In genomic region chr20:46354207-46354555, GRCh38 we compare ENCODE assay signal across 22 cellular contexts. TPM values are rescaled to one million over a fixed set of nuclear protein-coding genes. Genes with fewer than 3 reads are reported as not detected.
A peak's percentile ranks its signal among the peaks of the same experiment; 100 is the strongest.
DNase-seq lines count a peak whose midpoint lies in the region; ATAC-seq, FAIRE-seq and TF ChIP-seq lines count a peak whose summit lies in the region.
"Had no signal": no experiment of that assay in that cellular context is flagged by ENCODE, and none has a peak within 500 bp of the region (broad histone marks: within the 10 kb centered on the region; RNA-seq: fewer than 3 reads in every experiment).

No MANE protein-coding gene starts in this region.

- H3K27me3 Mint-ChIP-seq in MCF 10A (ENCODE audit: insufficient read depth, unreplicated experiment) = no peaks in the 10 kb centered on the region
- H3K27me3 Mint-ChIP-seq: CD4-positive, alpha-beta T cell had no signal

- no peak for ATAC-seq in GM18520 (IDR thresholded peaks at IDR 0.05; ENCODE audit: unreplicated experiment)
- ATAC-seq: K562 had no signal

- H3K4me1 ChIP-seq in mammary epithelial cell (ENCODE audit: insufficient read depth, low read length) (peaks cover 11% of the 10 kb centered on the region), OCI-LY7 (ENCODE audit: insufficient read depth, low read length, poor library complexity, severe bottlenecking) (peaks cover 19% of the 10 kb centered on the region), kidney (ENCODE audit: control insufficient read depth in 1 of 2, insufficient read depth in 1 of 2, low read depth in 1 of 2, low read length in 2 of 2) (peaks cover 13 to 19% of the 10 kb centered on the region in 2 donors)

- no peaks in the 10 kb centered on the region for H3K36me3 ChIP-seq in mammary epithelial cell (ENCODE audit: insufficient read depth, low read length)
- H3K36me3 ChIP-seq in OCI-LY7 (ENCODE audit: insufficient read depth, low read length) = peaks cover 9% of the 10 kb centered on the region; the same call in 1 of the 2 replicates
- peaks cover 5 to 12% of the 10 kb centered on the region in 2 donors for H3K36me3 ChIP-seq in kidney (ENCODE audit: control insufficient read depth in 1 of 2, insufficient read depth in 2 of 2, low read length in 2 of 2)

- H3K4me1 Mint-ChIP-seq in MCF 10A (ENCODE audit: insufficient read depth, unreplicated experiment) = peaks cover 19% of the 10 kb centered on the region

- TF ChIP-seq CTCF in MCF 10A (IDR thresholded peaks at IDR 0.05; ENCODE audit: unreplicated experiment) (no peak), mammary epithelial cell (conservative IDR thresholded peaks at IDR 0.05 in 1 of 2, IDR thresholded peaks at IDR 0.05 in 1 of 2; ENCODE audit: extremely low read depth in 1 of 2, insufficient read depth in 1 of 2, low read depth in 1 of 2, low read length in 2 of 2) (no peak), OCI-LY7 (conservative IDR thresholded peaks at IDR 0.05; ENCODE audit: low read length) (no peak), kidney (IDR thresholded peaks at IDR 0.05; ENCODE audit: borderline replicate concordance, extremely low read depth, insufficient read depth) (no peak), D721Med (IDR thresholded peaks at IDR 0.05; ENCODE audit: insufficient read depth, missing control alignments) (no peak)

- no peak overlapping the region for H3K27ac Mint-ChIP-seq in MCF 10A (ENCODE audit: low read depth, unreplicated experiment)

- no peak overlapping the region for H3K4me3 Mint-ChIP-seq in MCF 10A (ENCODE audit: unreplicated experiment)
- H3K4me3 Mint-ChIP-seq: CD4-positive, alpha-beta T cell had no signal

- DNase-seq in MCF 10A (ENCODE audit: unreplicated experiment) = no peak
- no peak for DNase-seq in mammary epithelial cell
- no peak for DNase-seq in OCI-LY7 (ENCODE audit: low spot score)
- peak; percentile 32 for DNase-seq in kidney
- no peak for DNase-seq in D721Med (ENCODE audit: insufficient read length, low spot score)
- no peak for DNase-seq in stimulated activated CD4-positive, alpha-beta T cell treated with anti-CD3 and anti-CD28 coated beads, Interleukin-4, amount 100 ng/mL, for 1 hour
- DNase-seq: CD4-positive, alpha-beta T cell; DMS79; MM.1S; NCI-H1048; NCI-H1436; NCI-H187 treated with DMSO at 0.1 percent for 48 hours; NCI-H2107; NCI-H446 treated with DMSO at 0.1 percent for 48 hours; NCI-H526 treated with DMSO at 0.1 percent for 48 hours; SHP77 treated with DMSO at 0.1 percent for 48 hours had no signal

- no peaks in the 10 kb centered on the region for H3K9me3 ChIP-seq in mammary epithelial cell (replicated peaks; ENCODE audit: insufficient read depth, low read length)
- no peaks in the 10 kb centered on the region for H3K9me3 ChIP-seq in OCI-LY7 (ENCODE audit: low read length)
- H3K9me3 ChIP-seq in kidney (ENCODE audit: control insufficient read depth in 1 of 2, low read length in 2 of 2) = no peaks in the 10 kb centered on the region

- intact Hi-C loops in MCF 10A (cut with micrococcal nuclease) (no loop called here), mammary epithelial cell (cut with micrococcal nuclease) (no loop called here), OCI-LY7 (cut with micrococcal nuclease; ENCODE audit: unreplicated experiment) (no loop called here), kidney (cut with DNase I) (no loop called here)

- in situ Hi-C loops in mammary epithelial cell (cut with MboI; ENCODE audit: low sequenced_read_pairs in 2 of 2) = no loop called here

- H3K79me2 ChIP-seq in mammary epithelial cell (ENCODE audit: insufficient read depth, low read length) (no peaks in the 10 kb centered on the region), OCI-LY7 (ENCODE audit: insufficient read depth, low read depth, low read length) (no peaks in the 10 kb centered on the region)

- no peak for FAIRE-seq in kidney (lab: Jason Lieb, UNC)
- no peak for FAIRE-seq in D721Med (lab: Jason Lieb, UNC)
- FAIRE-seq: K562 had no signal

- H3K36me3 Mint-ChIP-seq in MCF 10A (ENCODE audit: insufficient read depth, unreplicated experiment) = peaks cover 15% of the 10 kb centered on the region

- H4K20me1 ChIP-seq in mammary epithelial cell (ENCODE audit: insufficient read depth, low read length) (no peaks in the 10 kb centered on the region), OCI-LY7 (ENCODE audit: insufficient read depth, low read length) (no peaks in the 10 kb centered on the region)

- H3K27me3 ChIP-seq in mammary epithelial cell (ENCODE audit: insufficient read depth, low read length) = no peaks in the 10 kb centered on the region

- no peaks in the 10 kb centered on the region for H3K9me2 ChIP-seq in OCI-LY7 (ENCODE audit: insufficient read depth, low read length)

- CTCF ChIA-PET in MCF 10A (lab: Yijun Ruan, JAX) = interaction anchor here (3.8 kb wide), 1 partner anchor 222 kb away, joined by 17 read pairs; no protein-coding TSS in a partner anchor
- CTCF ChIA-PET in mammary epithelial cell (lab: Charles Lee; ENCODE audit: low non-redundant PET) = no interaction called here
- CTCF ChIA-PET in OCI-LY7 (lab: Charles Lee; ENCODE audit: unreplicated experiment) = no interaction called here

- H3K4me3 ChIP-seq in mammary epithelial cell (replicated peaks in 1 of 3; ENCODE audit: insufficient read depth in 1 of 3, low read depth in 2 of 3, low read length in 3 of 3) (no peak overlapping the region), OCI-LY7 (ENCODE audit: low read depth, low read length, poor library complexity, severe bottlenecking) (no peak overlapping the region), kidney (ENCODE audit: low read length in 2 of 2) (no peak overlapping the region)
- H3K4me3 ChIP-seq: K562 had no signal

- no peak overlapping the region for H3K27ac ChIP-seq in mammary epithelial cell (ENCODE audit: insufficient read depth, low read depth, low read length)
- H3K27ac ChIP-seq in OCI-LY7 (ENCODE audit: low read depth, low read length, poor library complexity, severe bottlenecking) = no peak overlapping the region
- no peak overlapping the region for H3K27ac ChIP-seq in kidney (ENCODE audit: low read depth in 2 of 2, low read length in 2 of 2)
- H3K27ac ChIP-seq: RWPE1 had no signal

- BruUV-seq in MCF 10A (replicated peaks; lab: Mats Ljungman, UMichigan) = TSS peak; percentile 21
- no TSS peak for BruUV-seq in mammary epithelial cell (replicated peaks; lab: Mats Ljungman, UMichigan)
- TSS peak; percentile 29 for BruUV-seq in OCI-LY7 (replicated peaks; lab: Mats Ljungman, UMichigan)

- H3K4me2 ChIP-seq in mammary epithelial cell (ENCODE audit: insufficient read depth, low read depth, low read length) (no peak overlapping the region), OCI-LY7 (ENCODE audit: low read length) (no peak overlapping the region)

- no peak overlapping the region for H2AFZ ChIP-seq in mammary epithelial cell (ENCODE audit: low read depth, low read length)
- no peak overlapping the region for H2AFZ ChIP-seq in OCI-LY7 (ENCODE audit: low read length)

- POLR2A ChIA-PET in MCF 10A (lab: Yijun Ruan, JAX) = interaction anchor here (1.4 to 1.9 kb wide), 2 partner anchors 10 to 20 kb away, joined by 5 to 10 read pairs; no protein-coding TSS in a partner anchor
- POLR2A ChIA-PET in OCI-LY7 (lab: Charles Lee) = no interaction called here

- WGBS in mammary epithelial cell (ENCODE audit: low coverage, missing lambda C conversion rate) = 90% methylated on average over 4 of the region's 4 CpGs

- H3K9ac ChIP-seq in mammary epithelial cell (ENCODE audit: insufficient read depth, low read length) (no peak overlapping the region), kidney (ENCODE audit: low read length in 2 of 2) (no peak overlapping the region)

- no peaks in the 10 kb centered on the region for H3K9me3 Mint-ChIP-seq in MCF 10A (ENCODE audit: unreplicated experiment)
- H3K9me3 Mint-ChIP-seq: CD4-positive, alpha-beta T cell had no signal

- dilution Hi-C loops in mammary epithelial cell (cut with HindIII; ENCODE audit: low sequenced_read_pairs) = no loop called here

RNA-seq across cellular contexts. Expression of gene CDH22, which starts 45.9 kb away (rescaled TPM):
- total RNA-seq in MCF 10A (2022) (not detected in 2 replicates), mammary epithelial cell (not detected), OCI-LY7 (2022) (not detected in 2 replicates), kidney (1.6 TPM)
- polyA plus RNA-seq in mammary epithelial cell (not detected), kidney (ENCODE audit: insufficient read depth, low read depth, low replicate concordance) (0.19 TPM)
- not detected for polyA minus RNA-seq in mammary epithelial cell
- not detected in 2 replicates for total RNA-seq in OCI-LY7 (2014; rRNA removed; shearing (Covaris generic))
- total RNA-seq: A673; CD4-positive, alpha-beta T cell; H4 had no signal
- polyA plus RNA-seq: BJ had no signal

RNA-seq across cellular contexts. Expression of gene ELMO2, which starts 52.2 kb away (rescaled TPM):
- 21.1 and 31.7 TPM in 2 replicates for total RNA-seq in MCF 10A (2022)
- 10 to 100 TPM; 29.6 to 44.0 TPM for total RNA-seq in mammary epithelial cell
- 24.6 TPM for polyA plus RNA-seq in mammary epithelial cell
- 73.5 TPM for polyA minus RNA-seq in mammary epithelial cell
- 16.0 and 18.9 TPM in 2 replicates for total RNA-seq in OCI-LY7 (2014; rRNA removed; shearing (Covaris generic))
- 33.5 and 36.4 TPM in 2 replicates for total RNA-seq in OCI-LY7 (2022)
- 43.0 TPM for total RNA-seq in kidney
- 21.0 TPM for polyA plus RNA-seq in kidney (ENCODE audit: insufficient read depth, low read depth, low replicate concordance)
